ENCODE assay signal across 17 cellular contexts in the genomic region with DNA sequence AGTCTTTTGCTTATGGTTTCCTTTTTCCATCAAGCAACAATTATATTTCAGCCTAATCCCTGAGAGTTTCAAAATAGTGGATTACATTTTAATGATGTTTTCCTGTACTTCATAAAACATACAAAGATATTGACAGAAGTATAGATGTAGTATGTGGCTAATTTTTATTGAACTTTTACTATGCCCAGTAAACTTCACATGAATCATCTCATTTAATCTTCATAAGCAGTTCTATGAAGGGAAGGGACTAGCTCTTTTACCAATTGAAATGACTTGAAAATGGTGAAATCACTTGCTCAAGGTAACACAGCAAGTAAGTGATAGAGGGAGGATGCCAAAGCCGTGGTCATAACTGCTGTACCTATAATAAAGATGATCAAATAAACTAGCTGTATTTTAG. TPM values are rescaled to one million over a fixed set of nuclear protein-coding genes. Genes with fewer than 3 reads are reported as not detected.
DNase-seq lines count a peak whose midpoint lies in the region; ATAC-seq, FAIRE-seq and TF ChIP-seq lines count a peak whose summit lies in the region.
"Had no signal": no experiment of that assay in that cellular context is flagged by ENCODE, and none has a peak within 500 bp of the region (broad histone marks: within the 10 kb centered on the region; RNA-seq: fewer than 3 reads in every experiment).

No MANE protein-coding gene starts in this region.

- H3K4me3 Mint-ChIP-seq in astrocyte (ENCODE audit: unreplicated experiment): no peak overlapping the region
- H3K4me3 Mint-ChIP-seq: CD4-positive, alpha-beta memory T cell; IgD-negative memory B cell had no signal

- DNase-seq in astrocyte (ENCODE audit: low read depth) (no peak), fibroblast of villous mesenchyme (ENCODE audit: low read depth) (peak; percentile 41), DMS79 (lab: John Stamatoyannopoulos, UW) (no peak), NCI-H446 (lab: John Stamatoyannopoulos, UW) (no peak)
- DNase-seq in activated CD4-positive, alpha-beta T cell treated with anti-CD3 and anti-CD28 coated beads for 1 hour: no peak
- DNase-seq: AML-193; CD4-positive, alpha-beta memory T cell; DND-41; KBM-7 had no signal

- peaks cover 53% of the 10 kb centered on the region for H4K20me1 ChIP-seq in astrocyte (ENCODE audit: insufficient read depth, low read length)

- no peak for ATAC-seq in GM21390 (IDR thresholded peaks at IDR 0.05; ENCODE audit: unreplicated experiment)
- ATAC-seq: GM12878, HCT116, HepG2 had no signal

- no peaks in the 10 kb centered on the region for H3K36me3 Mint-ChIP-seq in astrocyte (ENCODE audit: low read depth, unreplicated experiment)

- H3K4me3 ChIP-seq in HEK293 (ENCODE audit: low read depth, low read length) (no peak overlapping the region), astrocyte (ENCODE audit: insufficient read depth, low read depth, low read length) (no peak overlapping the region), fibroblast of villous mesenchyme (ENCODE audit: low read depth, low read length) (no peak overlapping the region)
- H3K4me3 ChIP-seq: GM12878 had no signal

- peaks cover 38% of the 10 kb centered on the region for H3K79me2 ChIP-seq in astrocyte (ENCODE audit: insufficient read depth, low read length)

- CTCF ChIA-PET in HEK293 (lab: Yijun Ruan, JAX): interaction anchor here (0.6 to 1.3 kb wide), 4 partner anchors 9 to 260 kb away, joined by 3 to 6 read pairs (median 4); no protein-coding TSS in a partner anchor

- H2AFZ ChIP-seq in astrocyte (ENCODE audit: low read depth, low read length): no peak overlapping the region

- H3K4me1 Mint-ChIP-seq in astrocyte (ENCODE audit: low read depth, unreplicated experiment): peaks cover 25% of the 10 kb centered on the region

- POLR2A ChIA-PET in HEK293 (lab: Yijun Ruan, JAX): interaction anchor here (0.9 to 1.0 kb wide), 2 partner anchors 23 to 28 kb away, joined by 3 to 5 read pairs; a partner anchor contains a TSS

- H3K4me2 ChIP-seq in astrocyte (ENCODE audit: low read length): peak overlapping the region; percentile 34

- TF ChIP-seq CTCF in HEK293 (tag by site-specific recombination; IDR thresholded peaks at IDR 0.05) (no peak), astrocyte (IDR thresholded peaks at IDR 0.05; ENCODE audit: insufficient read depth, low read depth, low read length) (no peak), fibroblast of villous mesenchyme (IDR thresholded peaks at IDR 0.05; ENCODE audit: insufficient read depth, low read depth, low read length) (no peak)

- peak; percentile 29 for FAIRE-seq in astrocyte (lab: Jason Lieb, UNC)
- FAIRE-seq: A204.1, GM12878, HepG2 had no signal

- H3K27ac ChIP-seq in HEK293 (ENCODE audit: extremely low read depth, low read depth, low read length) (no peak overlapping the region), astrocyte (ENCODE audit: low read depth, low read length) (no peak overlapping the region)
- H3K27ac ChIP-seq: C4-2B had no signal

- no peaks in the 10 kb centered on the region for H3K27me3 Mint-ChIP-seq in astrocyte (ENCODE audit: low read depth, unreplicated experiment)
- H3K27me3 Mint-ChIP-seq: CD4-positive, alpha-beta memory T cell; IgD-negative memory B cell had no signal

- H3K9ac ChIP-seq in astrocyte (ENCODE audit: low read length): no peak overlapping the region

- peaks cover 1% of the 10 kb centered on the region for H3K9me3 Mint-ChIP-seq in astrocyte (ENCODE audit: unreplicated experiment)
- H3K9me3 Mint-ChIP-seq: CD4-positive, alpha-beta memory T cell; IgD-negative memory B cell had no signal

- peaks cover 2% of the 10 kb centered on the region; the same call in 1 of the 2 replicates for H3K4me1 ChIP-seq in HEK293 (ENCODE audit: control insufficient read depth, insufficient read depth, low read length)
- peaks cover 6% of the 10 kb centered on the region for H3K4me1 ChIP-seq in astrocyte (ENCODE audit: insufficient read depth, low read length)

- H3K27ac Mint-ChIP-seq in astrocyte (ENCODE audit: unreplicated experiment): no peak overlapping the region
- H3K27ac Mint-ChIP-seq: IgD-negative memory B cell had no signal

- H3K9me3 ChIP-seq in HEK293 (ENCODE audit: control insufficient read depth, insufficient read depth, low read depth, low read length) (no peaks in the 10 kb centered on the region), astrocyte (ENCODE audit: insufficient read depth, low read depth, low read length) (no peaks in the 10 kb centered on the region)

- H3K27me3 ChIP-seq in astrocyte (ENCODE audit: insufficient read depth, low read length): no peaks in the 10 kb centered on the region

- H3K36me3 ChIP-seq in HEK293 (ENCODE audit: control insufficient read depth in 2 of 2, insufficient read depth in 1 of 2, low read length in 2 of 2): no peaks in the 10 kb centered on the region
- no peaks in the 10 kb centered on the region for H3K36me3 ChIP-seq in astrocyte (ENCODE audit: insufficient read depth, low read length)

TF ChIP-seq in HEK293, 187 proteins besides CTCF, POLR2A, EP300 and RAD21:
- TF ChIP-seq ZNF776 (tag by site-specific recombination; IDR thresholded peaks at IDR 0.05; ENCODE audit: borderline replicate concordance) (no peak), ZNF664 (tag by site-specific recombination; IDR thresholded peaks at IDR 0.05) (peak; percentile 91; the same call in 1 of the 2 replicates), ZNF169 (tag by site-specific recombination; IDR thresholded peaks at IDR 0.05) (no peak), ZNF426 (tag by site-specific recombination; IDR thresholded peaks at IDR 0.05) (no peak)
- TF ChIP-seq, protein P1, sequence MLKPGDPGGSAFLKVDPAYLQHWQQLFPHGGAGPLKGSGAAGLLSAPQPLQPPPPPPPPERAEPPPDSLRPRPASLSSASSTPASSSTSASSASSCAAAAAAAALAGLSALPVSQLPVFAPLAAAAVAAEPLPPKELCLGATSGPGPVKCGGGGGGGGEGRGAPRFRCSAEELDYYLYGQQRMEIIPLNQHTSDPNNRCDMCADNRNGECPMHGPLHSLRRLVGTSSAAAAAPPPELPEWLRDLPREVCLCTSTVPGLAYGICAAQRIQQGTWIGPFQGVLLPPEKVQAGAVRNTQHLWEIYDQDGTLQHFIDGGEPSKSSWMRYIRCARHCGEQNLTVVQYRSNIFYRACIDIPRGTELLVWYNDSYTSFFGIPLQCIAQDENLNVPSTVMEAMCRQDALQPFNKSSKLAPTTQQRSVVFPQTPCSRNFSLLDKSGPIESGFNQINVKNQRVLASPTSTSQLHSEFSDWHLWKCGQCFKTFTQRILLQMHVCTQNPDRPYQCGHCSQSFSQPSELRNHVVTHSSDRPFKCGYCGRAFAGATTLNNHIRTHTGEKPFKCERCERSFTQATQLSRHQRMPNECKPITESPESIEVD (tag by site-specific recombination; IDR thresholded peaks at IDR 0.05): 0 out of 2 replicates have a peak, but pooled peaks have one; percentile 31

RNA-seq across cellular contexts. Expression of a gene that starts 27.5 kb away (rescaled TPM):
- total RNA-seq in astrocyte (99.5 and 106 TPM in 2 replicates), fibroblast of villous mesenchyme (61.5 and 70.0 TPM in 2 replicates)

RNA-seq across cellular contexts. Expression of a gene that starts 37.6 kb away (rescaled TPM):
- 45.2 and 47.9 TPM in 2 replicates for total RNA-seq in astrocyte
- 123 and 152 TPM in 2 replicates for total RNA-seq in fibroblast of villous mesenchyme
- total RNA-seq: HepG2 had no signal

RNA-seq across cellular contexts. Expression of a gene that starts 59.8 kb away (rescaled TPM):
- total RNA-seq in astrocyte (29.0 and 31.2 TPM in 2 replicates), fibroblast of villous mesenchyme (12.2 and 16.0 TPM in 2 replicates)
